In the genomic region with DNA sequence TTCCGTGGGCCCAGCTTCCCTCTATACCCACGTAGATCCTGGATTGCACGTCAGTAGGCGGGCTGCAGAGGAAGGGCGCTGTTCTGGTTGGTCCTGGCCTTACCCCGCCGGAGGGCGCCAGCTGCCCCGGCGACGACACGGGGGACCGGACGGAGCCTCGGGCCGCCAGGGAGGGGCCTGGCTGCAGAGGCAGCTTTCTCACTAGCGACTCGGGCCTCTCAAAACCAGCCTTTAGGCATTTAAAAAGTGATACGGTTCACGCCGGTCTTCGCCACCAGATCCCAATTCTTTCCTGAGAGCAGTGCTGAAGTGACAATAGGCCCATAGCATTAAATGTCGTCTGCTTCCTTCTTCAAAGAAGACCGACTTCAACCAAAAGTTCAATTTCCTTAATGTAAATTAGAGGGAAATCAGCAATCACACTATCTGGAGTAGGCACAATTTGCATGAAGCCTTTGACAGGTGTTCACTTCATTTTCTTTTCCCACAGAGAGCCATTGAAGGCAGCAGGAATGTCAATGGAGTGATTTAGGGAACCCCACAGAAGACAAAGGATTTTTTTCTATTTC, we compare ENCODE assay signal across 1 cellular context.
TF ChIP-seq lines count a peak whose summit lies in the region.

No MANE protein-coding gene starts in this region.

TF ChIP-seq in GM23338, 12 proteins besides CTCF, POLR2A, EP300 and RAD21 (continued from another document):
- TF ChIP-seq, protein P1, sequence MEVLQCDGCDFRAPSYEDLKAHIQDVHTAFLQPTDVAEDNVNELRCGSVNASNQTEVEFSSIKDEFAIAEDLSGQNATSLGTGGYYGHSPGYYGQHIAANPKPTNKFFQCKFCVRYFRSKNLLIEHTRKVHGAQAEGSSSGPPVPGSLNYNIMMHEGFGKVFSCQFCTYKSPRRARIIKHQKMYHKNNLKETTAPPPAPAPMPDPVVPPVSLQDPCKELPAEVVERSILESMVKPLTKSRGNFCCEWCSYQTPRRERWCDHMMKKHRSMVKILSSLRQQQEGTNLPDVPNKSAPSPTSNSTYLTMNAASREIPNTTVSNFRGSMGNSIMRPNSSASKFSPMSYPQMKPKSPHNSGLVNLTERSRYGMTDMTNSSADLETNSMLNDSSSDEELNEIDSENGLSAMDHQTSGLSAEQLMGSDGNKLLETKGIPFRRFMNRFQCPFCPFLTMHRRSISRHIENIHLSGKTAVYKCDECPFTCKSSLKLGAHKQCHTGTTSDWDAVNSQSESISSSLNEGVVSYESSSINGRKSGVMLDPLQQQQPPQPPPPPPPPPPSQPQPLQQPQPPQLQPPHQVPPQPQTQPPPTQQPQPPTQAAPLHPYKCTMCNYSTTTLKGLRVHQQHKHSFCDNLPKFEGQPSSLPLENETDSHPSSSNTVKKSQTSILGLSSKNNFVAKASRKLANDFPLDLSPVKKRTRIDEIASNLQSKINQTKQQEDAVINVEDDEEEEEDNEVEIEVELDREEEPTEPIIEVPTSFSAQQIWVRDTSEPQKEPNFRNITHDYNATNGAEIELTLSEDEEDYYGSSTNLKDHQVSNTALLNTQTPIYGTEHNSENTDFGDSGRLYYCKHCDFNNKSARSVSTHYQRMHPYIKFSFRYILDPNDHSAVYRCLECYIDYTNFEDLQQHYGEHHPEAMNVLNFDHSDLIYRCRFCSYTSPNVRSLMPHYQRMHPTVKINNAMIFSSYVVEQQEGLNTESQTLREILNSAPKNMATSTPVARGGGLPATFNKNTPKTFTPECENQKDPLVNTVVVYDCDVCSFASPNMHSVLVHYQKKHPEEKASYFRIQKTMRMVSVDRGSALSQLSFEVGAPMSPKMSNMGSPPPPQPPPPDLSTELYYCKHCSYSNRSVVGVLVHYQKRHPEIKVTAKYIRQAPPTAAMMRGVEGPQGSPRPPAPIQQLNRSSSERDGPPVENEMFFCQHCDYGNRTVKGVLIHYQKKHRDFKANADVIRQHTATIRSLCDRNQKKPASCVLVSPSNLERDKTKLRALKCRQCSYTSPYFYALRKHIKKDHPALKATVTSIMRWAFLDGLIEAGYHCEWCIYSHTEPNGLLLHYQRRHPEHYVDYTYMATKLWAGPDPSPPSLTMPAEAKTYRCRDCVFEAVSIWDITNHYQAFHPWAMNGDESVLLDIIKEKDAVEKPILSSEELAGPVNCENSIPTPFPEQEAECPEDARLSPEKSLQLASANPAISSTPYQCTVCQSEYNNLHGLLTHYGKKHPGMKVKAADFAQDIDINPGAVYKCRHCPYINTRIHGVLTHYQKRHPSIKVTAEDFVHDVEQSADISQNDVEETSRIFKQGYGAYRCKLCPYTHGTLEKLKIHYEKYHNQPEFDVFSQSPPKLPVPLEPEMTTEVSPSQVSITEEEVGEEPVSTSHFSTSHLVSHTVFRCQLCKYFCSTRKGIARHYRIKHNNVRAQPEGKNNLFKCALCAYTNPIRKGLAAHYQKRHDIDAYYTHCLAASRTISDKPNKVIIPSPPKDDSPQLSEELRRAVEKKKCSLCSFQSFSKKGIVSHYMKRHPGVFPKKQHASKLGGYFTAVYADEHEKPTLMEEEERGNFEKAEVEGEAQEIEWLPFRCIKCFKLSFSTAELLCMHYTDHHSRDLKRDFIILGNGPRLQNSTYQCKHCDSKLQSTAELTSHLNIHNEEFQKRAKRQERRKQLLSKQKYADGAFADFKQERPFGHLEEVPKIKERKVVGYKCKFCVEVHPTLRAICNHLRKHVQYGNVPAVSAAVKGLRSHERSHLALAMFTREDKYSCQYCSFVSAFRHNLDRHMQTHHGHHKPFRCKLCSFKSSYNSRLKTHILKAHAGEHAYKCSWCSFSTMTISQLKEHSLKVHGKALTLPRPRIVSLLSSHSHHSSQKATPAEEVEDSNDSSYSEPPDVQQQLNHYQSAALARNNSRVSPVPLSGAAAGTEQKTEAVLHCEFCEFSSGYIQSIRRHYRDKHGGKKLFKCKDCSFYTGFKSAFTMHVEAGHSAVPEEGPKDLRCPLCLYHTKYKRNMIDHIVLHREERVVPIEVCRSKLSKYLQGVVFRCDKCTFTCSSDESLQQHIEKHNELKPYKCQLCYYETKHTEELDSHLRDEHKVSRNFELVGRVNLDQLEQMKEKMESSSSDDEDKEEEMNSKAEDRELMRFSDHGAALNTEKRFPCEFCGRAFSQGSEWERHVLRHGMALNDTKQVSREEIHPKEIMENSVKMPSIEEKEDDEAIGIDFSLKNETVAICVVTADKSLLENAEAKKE (CRISPR knock-in tag; IDR thresholded peaks at IDR 0.05), result no peak
- no peak for TF ChIP-seq EZH2phosphoT487 (IDR thresholded peaks at IDR 0.05; ENCODE audit: unreplicated experiment)
- TF ChIP-seq ZNF114 (CRISPR knock-in tag; IDR thresholded peaks at IDR 0.05), result no peak
- peak; percentile 64 for TF ChIP-seq CREB1 (CRISPR knock-in tag; IDR thresholded peaks at IDR 0.05; ENCODE audit: low read depth)
- TF ChIP-seq, protein P2, sequence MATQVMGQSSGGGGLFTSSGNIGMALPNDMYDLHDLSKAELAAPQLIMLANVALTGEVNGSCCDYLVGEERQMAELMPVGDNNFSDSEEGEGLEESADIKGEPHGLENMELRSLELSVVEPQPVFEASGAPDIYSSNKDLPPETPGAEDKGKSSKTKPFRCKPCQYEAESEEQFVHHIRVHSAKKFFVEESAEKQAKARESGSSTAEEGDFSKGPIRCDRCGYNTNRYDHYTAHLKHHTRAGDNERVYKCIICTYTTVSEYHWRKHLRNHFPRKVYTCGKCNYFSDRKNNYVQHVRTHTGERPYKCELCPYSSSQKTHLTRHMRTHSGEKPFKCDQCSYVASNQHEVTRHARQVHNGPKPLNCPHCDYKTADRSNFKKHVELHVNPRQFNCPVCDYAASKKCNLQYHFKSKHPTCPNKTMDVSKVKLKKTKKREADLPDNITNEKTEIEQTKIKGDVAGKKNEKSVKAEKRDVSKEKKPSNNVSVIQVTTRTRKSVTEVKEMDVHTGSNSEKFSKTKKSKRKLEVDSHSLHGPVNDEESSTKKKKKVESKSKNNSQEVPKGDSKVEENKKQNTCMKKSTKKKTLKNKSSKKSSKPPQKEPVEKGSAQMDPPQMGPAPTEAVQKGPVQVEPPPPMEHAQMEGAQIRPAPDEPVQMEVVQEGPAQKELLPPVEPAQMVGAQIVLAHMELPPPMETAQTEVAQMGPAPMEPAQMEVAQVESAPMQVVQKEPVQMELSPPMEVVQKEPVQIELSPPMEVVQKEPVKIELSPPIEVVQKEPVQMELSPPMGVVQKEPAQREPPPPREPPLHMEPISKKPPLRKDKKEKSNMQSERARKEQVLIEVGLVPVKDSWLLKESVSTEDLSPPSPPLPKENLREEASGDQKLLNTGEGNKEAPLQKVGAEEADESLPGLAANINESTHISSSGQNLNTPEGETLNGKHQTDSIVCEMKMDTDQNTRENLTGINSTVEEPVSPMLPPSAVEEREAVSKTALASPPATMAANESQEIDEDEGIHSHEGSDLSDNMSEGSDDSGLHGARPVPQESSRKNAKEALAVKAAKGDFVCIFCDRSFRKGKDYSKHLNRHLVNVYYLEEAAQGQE (IDR thresholded peaks at IDR 0.05; ENCODE audit: unreplicated experiment), result no peak
- TF ChIP-seq, protein P3, sequence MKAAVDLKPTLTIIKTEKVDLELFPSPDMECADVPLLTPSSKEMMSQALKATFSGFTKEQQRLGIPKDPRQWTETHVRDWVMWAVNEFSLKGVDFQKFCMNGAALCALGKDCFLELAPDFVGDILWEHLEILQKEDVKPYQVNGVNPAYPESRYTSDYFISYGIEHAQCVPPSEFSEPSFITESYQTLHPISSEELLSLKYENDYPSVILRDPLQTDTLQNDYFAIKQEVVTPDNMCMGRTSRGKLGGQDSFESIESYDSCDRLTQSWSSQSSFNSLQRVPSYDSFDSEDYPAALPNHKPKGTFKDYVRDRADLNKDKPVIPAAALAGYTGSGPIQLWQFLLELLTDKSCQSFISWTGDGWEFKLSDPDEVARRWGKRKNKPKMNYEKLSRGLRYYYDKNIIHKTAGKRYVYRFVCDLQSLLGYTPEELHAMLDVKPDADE (IDR thresholded peaks at IDR 0.05), result no peak
- no peak for TF ChIP-seq STAT1 (IDR thresholded peaks at IDR 0.05; ENCODE audit: unreplicated experiment)
TF ChIP-seq in GM23338: peak in this region for 2.
